1 cellular context compared by ENCODE assay signal in the genomic region with DNA sequence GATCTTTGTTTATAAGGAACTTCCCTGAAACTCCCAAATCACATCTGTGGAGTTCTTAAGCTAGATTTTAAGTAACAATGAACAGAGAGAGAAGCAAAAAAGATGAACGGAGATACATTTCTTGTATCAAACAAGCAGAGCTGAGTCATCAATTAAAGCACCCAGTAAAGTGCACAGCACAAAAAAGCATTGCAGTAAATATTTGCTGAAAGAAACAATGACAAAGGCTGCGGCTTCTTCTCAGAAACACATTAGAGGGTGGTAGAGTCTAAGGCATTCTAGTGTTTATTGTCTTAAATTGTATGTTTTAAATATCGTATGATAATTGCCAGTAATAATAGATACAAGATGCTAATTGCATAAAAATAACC.
TF ChIP-seq lines count a peak whose summit lies in the region.

No MANE protein-coding gene starts in this region.

TF ChIP-seq in GM23338, 12 proteins besides CTCF, POLR2A, EP300 and RAD21:
- TF ChIP-seq ZNF331 (CRISPR knock-in tag; IDR thresholded peaks at IDR 0.05; ENCODE audit: low read depth) (no peak), POLR2AphosphoS5 (IDR thresholded peaks at IDR 0.05; ENCODE audit: low read depth) (no peak), NANOG (IDR thresholded peaks at IDR 0.05; ENCODE audit: borderline replicate concordance) (no peak), STAT1 (IDR thresholded peaks at IDR 0.05; ENCODE audit: unreplicated experiment) (no peak), ZNF114 (CRISPR knock-in tag; IDR thresholded peaks at IDR 0.05) (no peak), EZH2 (IDR thresholded peaks at IDR 0.05; ENCODE audit: low read depth, unreplicated experiment) (no peak), ETS1 (IDR thresholded peaks at IDR 0.05) (no peak), CREB1 (CRISPR knock-in tag; IDR thresholded peaks at IDR 0.05; ENCODE audit: low read depth) (no peak), REST (IDR thresholded peaks at IDR 0.05; ENCODE audit: unreplicated experiment) (no peak), ZNF462 (CRISPR knock-in tag; IDR thresholded peaks at IDR 0.05) (no peak), EZH2phosphoT487 (IDR thresholded peaks at IDR 0.05; ENCODE audit: unreplicated experiment) (no peak), JUNB (IDR thresholded peaks at IDR 0.05; ENCODE audit: unreplicated experiment) (no peak)
